ENCODE assay signal across 17 cellular contexts in the genomic region with DNA sequence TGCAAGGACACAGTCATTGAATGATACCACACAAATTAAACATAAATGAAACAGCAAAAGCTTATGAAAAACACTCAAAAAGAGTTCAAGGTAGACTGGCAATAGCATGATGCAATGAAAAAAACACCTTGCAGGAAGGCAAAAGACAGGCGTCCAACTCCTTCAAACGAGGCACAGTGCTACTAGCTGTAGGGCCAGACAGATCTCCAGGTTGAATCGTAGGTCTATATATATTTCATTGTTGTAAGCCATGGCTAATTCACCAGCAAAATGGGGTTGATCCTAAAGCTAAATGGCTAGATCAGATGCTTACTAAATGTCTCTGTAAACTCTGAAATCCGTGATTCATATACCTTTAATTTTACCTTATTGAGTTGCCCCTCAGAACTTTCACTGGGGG.
DNase-seq lines count a peak whose midpoint lies in the region; ATAC-seq and TF ChIP-seq lines count a peak whose summit lies in the region.
"Had no signal": no experiment of that assay in that cellular context is flagged by ENCODE, and none has a peak within 500 bp of the region (broad histone marks: within the 10 kb centered on the region; RNA-seq: fewer than 3 reads in every experiment).

No MANE protein-coding gene starts in this region.

- in situ Hi-C loops in gastrocnemius medialis (cut with MboI; ENCODE audit: low sequenced_read_pairs in 4 of 4) = no loop called here
- in situ Hi-C loops in ACHN (cut with HindIII; ENCODE audit: low pct_ligation_motif_present, low pct_unique_long_range_greater_than_20kb, low sequenced_read_pairs) = no loop called here

- no peak overlapping the region for H3K4me3 Mint-ChIP-seq in activated T-cell treated with anti-CD3 and anti-CD28 coated beads, Interleukin-2, amount 50 U/mL, for 4 hours
- H3K4me3 Mint-ChIP-seq in activated CD8-positive, alpha-beta T cell treated with anti-CD3 and anti-CD28 coated beads, Interleukin-2, amount 10 ng/mL, durations not matched to agents 7 days and 5 days = no peak overlapping the region
- H3K4me3 Mint-ChIP-seq: B cell; CD4-positive, alpha-beta T cell; IgD-negative memory B cell had no signal

- H3K27ac ChIP-seq in 22Rv1 (peak overlapping the region; percentile 17; the same call in 1 of the 2 replicates), ascending aorta (peak overlapping the region; percentile 68 to 71), gastrocnemius medialis (peak overlapping the region; percentile 34 to 59 (median 45))

- H3K4me1 ChIP-seq in ascending aorta = peaks cover 4 to 14% of the 10 kb centered on the region in 2 donors
- peaks cover 26 to 28% of the 10 kb centered on the region in 2 donors for H3K4me1 ChIP-seq in gastrocnemius medialis

- H3K4me1 Mint-ChIP-seq in activated T-cell treated with anti-CD3 and anti-CD28 coated beads, Interleukin-2, amount 50 U/mL, for 4 hours (ENCODE audit: low read depth) = no peaks in the 10 kb centered on the region
- no peaks in the 10 kb centered on the region for H3K4me1 Mint-ChIP-seq in activated CD8-positive, alpha-beta T cell treated with anti-CD3 and anti-CD28 coated beads, Interleukin-2, amount 10 ng/mL, durations not matched to agents 7 days and 5 days (ENCODE audit: low read depth)
- H3K4me1 Mint-ChIP-seq: B cell, IgD-negative memory B cell had no signal

- TF ChIP-seq CTCF in 22Rv1 (IDR thresholded peaks at IDR 0.05) (no peak), ascending aorta (IDR thresholded peaks at IDR 0.05) (no peak), gastrocnemius medialis (IDR thresholded peaks at IDR 0.05 in 4 of 5, conservative IDR thresholded peaks at IDR 0.05 in 1 of 5) (no peak)

- CTCF ChIA-PET in activated CD8-positive, alpha-beta T cell treated with anti-CD3 and anti-CD28 coated beads, Interleukin-2, amount 10 ng/mL, durations not matched to agents 7 days and 5 days (lab: Charles Lee) = no interaction called here

- no peaks in the 10 kb centered on the region for H3K27me3 Mint-ChIP-seq in activated T-cell treated with anti-CD3 and anti-CD28 coated beads, Interleukin-2, amount 50 U/mL, for 4 hours (ENCODE audit: low read depth)
- H3K27me3 Mint-ChIP-seq in activated CD8-positive, alpha-beta T cell treated with anti-CD3 and anti-CD28 coated beads, Interleukin-2, amount 10 ng/mL, durations not matched to agents 7 days and 5 days (ENCODE audit: low read depth) = no peaks in the 10 kb centered on the region
- H3K27me3 Mint-ChIP-seq: CD4-positive, alpha-beta T cell had no signal

- DNase-seq in NCI-H1930 (lab: John Stamatoyannopoulos, UW) (peak; percentile 24 to 70), ascending aorta (ENCODE audit: low spot score in 2 of 2) (no peak), gastrocnemius medialis (no peak), LoVo (ENCODE audit: low spot score) (no peak), ACHN (no peak)
- DNase-seq in activated T-cell treated with anti-CD3 and anti-CD28 coated beads, Interleukin-2, amount 50 U/mL, for 4 hours = no peak
- DNase-seq in activated CD8-positive, alpha-beta T cell treated with anti-CD3 and anti-CD28 coated beads, Interleukin-2, amount 10 ng/mL, durations not matched to agents 7 days and 5 days = no peak
- DNase-seq: Calu3; CD4-positive, alpha-beta T cell; HCEC 1CT; NCI-H187 treated with DMSO at 0.1 percent for 48 hours; NCI-H524 treated with DMSO at 0.1 percent for 48 hours had no signal

- no peak overlapping the region for H3K4me3 ChIP-seq in ascending aorta
- no peak overlapping the region for H3K4me3 ChIP-seq in gastrocnemius medialis
- H3K4me3 ChIP-seq: GM12878 had no signal

- POLR2A ChIA-PET in activated CD8-positive, alpha-beta T cell treated with anti-CD3 and anti-CD28 coated beads, Interleukin-2, amount 10 ng/mL, durations not matched to agents 7 days and 5 days (lab: Charles Lee) = no interaction called here

- H3K36me3 ChIP-seq in ascending aorta (no peaks in the 10 kb centered on the region), gastrocnemius medialis (no peaks in the 10 kb centered on the region)

- TF ChIP-seq POLR2A in gastrocnemius medialis (IDR thresholded peaks at IDR 0.05) = no peak

- ATAC-seq in gastrocnemius medialis = peak; percentile 35 to 37
- no peak for ATAC-seq in activated T-cell treated with anti-CD3 and anti-CD28 coated beads, Interleukin-2, amount 50 U/mL, for 4 hours
- ATAC-seq in activated CD8-positive, alpha-beta T cell treated with anti-CD3 and anti-CD28 coated beads, Interleukin-2, amount 10 ng/mL, durations not matched to agents 7 days and 5 days = no peak
- ATAC-seq: GM12878, SK-N-SH treated with all-trans-retinoic acid at 6 μM for 48 hours had no signal

- H3K9me3 ChIP-seq in ascending aorta (no peaks in the 10 kb centered on the region), gastrocnemius medialis (no peaks in the 10 kb centered on the region)

- H3K9me3 Mint-ChIP-seq in activated T-cell treated with anti-CD3 and anti-CD28 coated beads, Interleukin-2, amount 50 U/mL, for 4 hours = peaks cover 3% of the 10 kb centered on the region
- no peaks in the 10 kb centered on the region for H3K9me3 Mint-ChIP-seq in activated CD8-positive, alpha-beta T cell treated with anti-CD3 and anti-CD28 coated beads, Interleukin-2, amount 10 ng/mL, durations not matched to agents 7 days and 5 days (ENCODE audit: insufficient read depth)
- H3K9me3 Mint-ChIP-seq: CD4-positive, alpha-beta T cell; IgD-negative memory B cell had no signal

- intact Hi-C loops in ascending aorta (cut with DNase I) = loop anchor here (5.0 kb wide), 1 partner anchor 77 kb away; no protein-coding TSS in a partner anchor
- intact Hi-C loops in gastrocnemius medialis (cut with DNase I; ENCODE audit: low total_unique reads) = no loop called here

- H3K27ac Mint-ChIP-seq in activated CD8-positive, alpha-beta T cell treated with anti-CD3 and anti-CD28 coated beads, Interleukin-2, amount 10 ng/mL, durations not matched to agents 7 days and 5 days = no peak overlapping the region
- H3K27ac Mint-ChIP-seq: B cell; CD4-positive, alpha-beta T cell; IgD-negative memory B cell had no signal

- H3K36me3 Mint-ChIP-seq in activated T-cell treated with anti-CD3 and anti-CD28 coated beads, Interleukin-2, amount 50 U/mL, for 4 hours (ENCODE audit: insufficient read depth) = no peaks in the 10 kb centered on the region
- H3K36me3 Mint-ChIP-seq in activated CD8-positive, alpha-beta T cell treated with anti-CD3 and anti-CD28 coated beads, Interleukin-2, amount 10 ng/mL, durations not matched to agents 7 days and 5 days (ENCODE audit: low read depth) = no peaks in the 10 kb centered on the region
- H3K36me3 Mint-ChIP-seq: IgD-negative memory B cell had no signal

- H3K27me3 ChIP-seq in ascending aorta = no peaks in the 10 kb centered on the region
- no peaks in the 10 kb centered on the region for H3K27me3 ChIP-seq in gastrocnemius medialis

Comparison
In these comparisons a context has a peak if more than half of its experiments do, and no peak if none do; other contexts are left out.
1. H3K27ac ChIP-seq: peak in every context shown above with its lines; median percentile 70 in ascending aorta; 45 in gastrocnemius medialis; 17 in 22Rv1.
2. DNase-seq: peak in NCI-H1930 (2 of 2); none in ascending aorta (0 of 2), gastrocnemius medialis (0 of 2), LoVo (single experiment), ACHN (single experiment), activated T-cell treated with anti-CD3 and anti-CD28 coated beads, Interleukin-2, amount 50 U/mL, for 4 hours (single experiment) and activated CD8-positive, alpha-beta T cell treated with anti-CD3 and anti-CD28 coated beads, Interleukin-2, amount 10 ng/mL, durations not matched to agents 7 days and 5 days (single experiment).
3. ATAC-seq: peak in gastrocnemius medialis (2 of 2); none in activated T-cell treated with anti-CD3 and anti-CD28 coated beads, Interleukin-2, amount 50 U/mL, for 4 hours (0 of 2) and activated CD8-positive, alpha-beta T cell treated with anti-CD3 and anti-CD28 coated beads, Interleukin-2, amount 10 ng/mL, durations not matched to agents 7 days and 5 days (single experiment).